ENCODE assay signal across 8 cellular contexts in the genomic region with DNA sequence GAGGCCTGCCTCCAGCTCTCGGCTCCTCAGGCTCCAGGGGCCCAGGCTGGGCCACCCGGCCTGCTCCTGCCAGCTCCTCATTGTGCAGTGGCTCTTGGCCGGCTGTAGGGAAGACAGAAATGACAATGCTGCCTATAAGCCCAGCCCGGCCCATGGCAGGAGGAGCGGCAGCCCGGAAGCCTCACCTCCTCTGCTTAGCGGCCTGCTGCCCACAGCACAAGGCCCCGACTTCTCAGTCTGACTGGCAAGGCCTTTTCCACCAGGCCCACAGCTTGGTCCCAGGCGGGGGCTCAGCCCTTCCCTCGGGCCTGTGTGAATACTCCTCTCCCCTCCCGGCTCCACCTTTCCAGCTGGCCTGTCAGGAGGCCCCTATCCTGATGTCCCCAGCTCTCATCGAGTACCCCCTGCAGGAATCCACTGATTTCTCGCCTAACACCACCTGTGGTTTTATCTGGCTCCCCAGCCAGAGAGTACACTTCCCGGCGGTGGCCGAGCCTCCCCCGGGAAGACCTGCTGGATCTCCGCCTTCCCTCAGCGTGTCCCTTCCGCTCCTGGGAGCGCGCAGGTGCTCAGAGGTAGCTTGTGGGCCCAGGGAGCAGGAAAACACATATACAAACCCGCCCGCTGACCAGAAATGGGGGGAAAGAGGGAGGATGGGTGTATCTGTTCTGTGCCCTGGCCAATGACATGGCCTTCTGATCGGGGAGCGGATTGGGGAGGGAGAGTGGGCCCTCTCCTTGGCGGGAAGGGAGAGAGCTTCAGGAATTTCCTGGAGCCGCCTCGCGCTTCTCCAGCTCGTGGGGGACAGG. TPM values are rescaled to one million over a fixed set of nuclear protein-coding genes. Genes with fewer than 3 reads are reported as not detected.
DNase-seq lines count a peak whose midpoint lies in the region; ATAC-seq, FAIRE-seq and TF ChIP-seq lines count a peak whose summit lies in the region.

No MANE protein-coding gene starts in this region.

- intact Hi-C loops in psoas muscle (cut with DNase I) = loop anchor here in 1 of 2 donors (10.0 kb wide), 1 partner anchor 159 kb away; a partner anchor contains a TSS

- no peak; the same call in 1 of the 2 replicates for TF ChIP-seq POLR2A in GM12891 (IDR thresholded peaks at IDR 0.05; ENCODE audit: low read depth, low read length)

- 16 to 18% (median 17%) methylated on average over 29 to 31 of the region's 31 CpGs for WGBS in psoas muscle, 3 donors

- H3K27me3 ChIP-seq in cardiac muscle cell = no peaks in the 10 kb centered on the region
- peaks cover 0 to 2% (median 0%) of the 10 kb centered on the region in 3 donors for H3K27me3 ChIP-seq in psoas muscle (ENCODE audit: insufficient read depth in 3 of 3, low read length in 2 of 3)

- peak; percentile 59 for FAIRE-seq in GM12891 (lab: Jason Lieb, UNC)

- ATAC-seq in HG02642 (IDR thresholded peaks at IDR 0.05; ENCODE audit: poor library complexity, unreplicated experiment) (peak; percentile 24), psoas muscle (peak in 2 of 4 donors; percentile 20 to 36), HG02763 (IDR thresholded peaks at IDR 0.05; ENCODE audit: unreplicated experiment) (no peak)

- TF ChIP-seq CTCF in cardiac muscle cell (IDR thresholded peaks at IDR 0.05; ENCODE audit: low read depth, low read length) (no peak), psoas muscle (IDR thresholded peaks at IDR 0.05) (no peak)

- peaks cover 9% of the 10 kb centered on the region for H3K4me1 ChIP-seq in cardiac muscle cell (ENCODE audit: low read depth)
- peaks cover 11% of the 10 kb centered on the region for H3K4me1 ChIP-seq in psoas muscle

- DNase-seq in GM12891 (ENCODE audit: insufficient read length, low spot score) (peak; percentile 51), NCI-H2171 (lab: John Stamatoyannopoulos, UW) (peak; percentile 52), cardiac muscle cell (ENCODE audit: low read depth in 1 of 2, low spot score in 1 of 2) (peak in 1 of 2 donors; percentile 20), psoas muscle (no peak), inferior parietal cortex (ENCODE audit: extremely low spot score) (no peak)
- peak; percentile 75 for DNase-seq in activated effector memory CD4-positive, alpha-beta T cell treated with anti-CD3 and anti-CD28 coated beads, Interleukin-2, amount 50 U/mL, for 16 hours

- H3K27ac ChIP-seq in cardiac muscle cell (peak overlapping the region; percentile 85), psoas muscle (peak overlapping the region; percentile 91)

- peak overlapping the region; percentile 73 for H3K4me3 ChIP-seq in cardiac muscle cell
- H3K4me3 ChIP-seq in psoas muscle = peak overlapping the region; percentile 94

- H3K9me3 ChIP-seq in cardiac muscle cell (ENCODE audit: low read depth) (no peaks in the 10 kb centered on the region), psoas muscle (no peaks in the 10 kb centered on the region)

- H3K36me3 ChIP-seq in cardiac muscle cell (peaks cover 13% of the 10 kb centered on the region), psoas muscle (ENCODE audit: insufficient read depth in 1 of 2, low read depth in 1 of 2) (peaks cover 0 to 42% of the 10 kb centered on the region in 2 donors)

TF ChIP-seq in GM12891, 5 proteins besides CTCF, POLR2A, EP300 and RAD21:
- 0 out of 2 replicates have a peak, but pooled peaks have one; percentile 23 for TF ChIP-seq POLR2AphosphoS5 (IDR thresholded peaks at IDR 0.05; ENCODE audit: low read depth, low read length)
- TF ChIP-seq SPI1 (IDR thresholded peaks at IDR 0.05; ENCODE audit: low read depth, low read length) = no peak

RNA-seq across cellular contexts. Expression of a gene that starts 1.0 kb away (rescaled TPM):
- polyA plus RNA-seq in GM12891 (2012; ENCODE audit: low read depth, missing spikeins) = 29.7 TPM
- 57.6 and 107 TPM in 2 replicates for total RNA-seq in cardiac muscle cell
- polyA plus RNA-seq in cardiac muscle cell = 48.1 and 81.6 TPM in 2 replicates
- total RNA-seq in psoas muscle = 10 to 100 TPM; 36.6 to 49.7 (median 42.3) TPM
- 10 to 100 TPM; 58.3 to 82.2 (median 71.7) TPM for polyA plus RNA-seq in psoas muscle

RNA-seq across cellular contexts. Expression of a gene that starts 5.8 kb away (rescaled TPM):
- polyA plus RNA-seq in GM12891 (2012; ENCODE audit: low read depth, missing spikeins) = 62.5 TPM
- 33.8 and 56.5 TPM in 2 replicates for total RNA-seq in cardiac muscle cell
- 54.5 and 74.1 TPM in 2 replicates for polyA plus RNA-seq in cardiac muscle cell
- 10 to 100 TPM; 19.6 to 26.0 (median 23.9) TPM for total RNA-seq in psoas muscle
- polyA plus RNA-seq in psoas muscle = 10 to 100 TPM; 28.4 to 83.9 (median 41.0) TPM

RNA-seq across cellular contexts. Expression of a gene that starts 30.2 kb away (rescaled TPM):
- 0.50 TPM for polyA plus RNA-seq in GM12891 (2012; ENCODE audit: low read depth, missing spikeins)
- total RNA-seq in cardiac muscle cell (20.5 and 30.9 TPM in 2 replicates), psoas muscle (10 to 100 TPM in 1 of 4 donors, 1 to 10 TPM in 3; 5.8 to 10.5 (median 7.5) TPM)
- polyA plus RNA-seq in cardiac muscle cell (14.5 and 15.7 TPM in 2 replicates), psoas muscle (10 to 100 TPM in 1 of 3 donors, 1 to 10 TPM in 2; 4.1 to 13.7 (median 8.0) TPM)

RNA-seq across cellular contexts. Expression of a gene that starts 35.5 kb away (rescaled TPM):
- polyA plus RNA-seq in GM12891 (2012; ENCODE audit: low read depth, missing spikeins) = 0.41 TPM
- total RNA-seq in cardiac muscle cell (0.11 and 0.12 TPM in 2 replicates), psoas muscle (1 to 10 TPM in 1 of 4 donors, under 1 TPM in 3; 0.44 to 1.4 (median 0.66) TPM)
- polyA plus RNA-seq in cardiac muscle cell (0.54 TPM in 1 of 2 replicates, not detected in the other), psoas muscle (under 1 TPM; 0.10 to 0.39 (median 0.23) TPM)

RNA-seq across cellular contexts. Expression of a gene that starts 43.9 kb away (rescaled TPM):
- polyA plus RNA-seq in GM12891 (2012; ENCODE audit: low read depth, missing spikeins) = 18.1 TPM
- total RNA-seq in cardiac muscle cell (9.5 and 14.6 TPM in 2 replicates), psoas muscle (10 to 100 TPM; 22.4 to 45.9 (median 26.4) TPM)
- polyA plus RNA-seq in cardiac muscle cell (12.3 and 21.4 TPM in 2 replicates), psoas muscle (10 to 100 TPM; 30.9 to 91.1 (median 35.5) TPM)

Comparison
In these comparisons a context has a peak if more than half of its experiments do, and no peak if none do; other contexts are left out.
1. DNase-seq: peak in GM12891 (single experiment), NCI-H2171 (single experiment) and activated effector memory CD4-positive, alpha-beta T cell treated with anti-CD3 and anti-CD28 coated beads, Interleukin-2, amount 50 U/mL, for 16 hours (single experiment); none in psoas muscle (0 of 2) and inferior parietal cortex (single experiment).